ENCODE assay signal across 29 cellular contexts in genomic region chr5:37712750-37713149, GRCh38.
A peak's percentile ranks its signal among the peaks of the same experiment; 100 is the strongest.
DNase-seq lines count a peak whose midpoint lies in the region; ATAC-seq lines count a peak whose summit lies in the region.
"Had no signal": no experiment of that assay in that cellular context is flagged by ENCODE, and none has a peak within 500 bp of the region (broad histone marks: within the 10 kb centered on the region; RNA-seq: fewer than 3 reads in every experiment).

No MANE protein-coding gene starts in this region.

- no peak for ATAC-seq in HG03457 (IDR thresholded peaks at IDR 0.05; ENCODE audit: unreplicated experiment)
- ATAC-seq: A549; CD8-positive, alpha-beta T cell had no signal

- H3K4me3 ChIP-seq in Karpas-422 (ENCODE audit: low read length), result no peak overlapping the region
- H3K4me3 ChIP-seq: A549; BLaER1; BLaER1 treated with 17β-estradiol and CSF1 and Interleukin-3, amounts not matched to agents 10 nM and 100 nM had no signal

- no peaks in the 10 kb centered on the region for H3K27me3 ChIP-seq in Karpas-422 (ENCODE audit: low read length)
- H3K27me3 ChIP-seq: BE2C; BLaER1; BLaER1 treated with 17β-estradiol and CSF1 and Interleukin-3, amounts not matched to agents 10 nM and 100 nM had no signal

- H3K79me2 ChIP-seq in Karpas-422 (ENCODE audit: low read length), result no peaks in the 10 kb centered on the region

- H3K9me2 ChIP-seq in Karpas-422 (replicated peaks; ENCODE audit: insufficient read depth, low read length), result no peaks in the 10 kb centered on the region

- no peak overlapping the region for H3K9ac ChIP-seq in Karpas-422 (ENCODE audit: low read length)
- H3K9ac ChIP-seq: BLaER1; BLaER1 treated with 17β-estradiol and CSF1 and Interleukin-3, amounts not matched to agents 10 nM and 100 nM had no signal

- H2AFZ ChIP-seq in Karpas-422 (ENCODE audit: low read length), result no peak overlapping the region

- DNase-seq in Karpas-422 (peak; percentile 1), posterior vena cava (ENCODE audit: low spot score) (peak; percentile 51)
- no peak for DNase-seq in effector CD8-positive, alpha-beta T cell (lab: John Stamatoyannopoulos, UW)
- DNase-seq: 8988T; ACHN; AML-193; BE2C; C1 segment of cervical spinal cord; Caco-2; Calu3; CD4-positive, alpha-beta memory T cell; CD4-positive, alpha-beta T cell; CD4-positive, CD25-positive, alpha-beta regulatory T cell; CD8-positive, alpha-beta memory T cell; CD8-positive, alpha-beta T cell; COR-L47; DMS 273 treated with DMSO at 0.1 percent for 48 hours; DMS153; DMS53; DMS79; DMS79 treated with DMSO at 0.1 percent for 48 hours; DND-41; EL had no signal

- no peaks in the 10 kb centered on the region for H3K36me3 ChIP-seq in Karpas-422 (ENCODE audit: insufficient read depth, low read length)
- H3K36me3 ChIP-seq: BE2C, BLaER1 had no signal

- intact Hi-C loops in posterior vena cava (cut with DNase I), result no loop called here

- H3K9me3 ChIP-seq in Karpas-422 (ENCODE audit: low read length), result no peaks in the 10 kb centered on the region
- H3K9me3 ChIP-seq: A549; BE2C; BLaER1; BLaER1 treated with 17β-estradiol and CSF1 and Interleukin-3, amounts not matched to agents 10 nM and 100 nM; Caco-2 had no signal

- no peaks in the 10 kb centered on the region for H3K4me1 ChIP-seq in Karpas-422 (ENCODE audit: low read length)
- H3K4me1 ChIP-seq: BLaER1, Caco-2 had no signal

- no peak overlapping the region for H3K27ac ChIP-seq in Karpas-422 (ENCODE audit: low read length)
- H3K27ac ChIP-seq: 22Rv1; A549; BLaER1; BLaER1 treated with 17β-estradiol and CSF1 and Interleukin-3, amounts not matched to agents 10 nM and 100 nM; C4-2B had no signal

- H4K20me1 ChIP-seq in Karpas-422 (ENCODE audit: insufficient read depth, low read depth, low read length), result no peaks in the 10 kb centered on the region
- H4K20me1 ChIP-seq: BLaER1; BLaER1 treated with 17β-estradiol and CSF1 and Interleukin-3, amounts not matched to agents 10 nM and 100 nM had no signal

- no peak overlapping the region for H3K4me2 ChIP-seq in Karpas-422 (ENCODE audit: low read depth, low read length, poor library complexity, severe bottlenecking)
- H3K4me2 ChIP-seq: A549, BLaER1 had no signal
